1 cellular context compared by ENCODE assay signal in genomic region chr19:54448774-54449700, GRCh38.
A peak's percentile ranks its signal among the peaks of the same experiment; 100 is the strongest.
TF ChIP-seq lines count a peak whose summit lies in the region.

TSS of gene LENG8 (plus strand) at chr19:54449199. CDS start at chr19:54451345, 2,146 bp downstream.

TF ChIP-seq in K562, 482 proteins besides CTCF, POLR2A, EP300 and RAD21 (continued from another document and continues in another):
- TF ChIP-seq ID3 (CRISPR knock-in tag; IDR thresholded peaks at IDR 0.05) (no peak), ID3 (tag; IDR thresholded peaks at IDR 0.05) (no peak), ZNF124 (CRISPR knock-in tag; IDR thresholded peaks at IDR 0.05) (no peak), ZNF518B (CRISPR knock-in tag; IDR thresholded peaks at IDR 0.05) (no peak), RFX1 (IDR thresholded peaks at IDR 0.05) (peak; percentile 80), BRCA1 (IDR thresholded peaks at IDR 0.05) (no peak), BRCA1 (CRISPR knock-in tag; IDR thresholded peaks at IDR 0.05) (no peak), ZNF764 (CRISPR knock-in tag; IDR thresholded peaks at IDR 0.05; ENCODE audit: low read depth) (no peak), RNF219 (CRISPR knock-in tag; IDR thresholded peaks at IDR 0.05) (no peak), NR2F6 (CRISPR knock-in tag; IDR thresholded peaks at IDR 0.05) (no peak), SMARCA4 (IDR thresholded peaks at IDR 0.05) (0 out of 2 replicates have a peak, but pooled peaks have one; percentile 15), NR2C1 (IDR thresholded peaks at IDR 0.05) (no peak), NR2C1 (tag; IDR thresholded peaks at IDR 0.05) (no peak), ZNF507 (tag; conservative IDR thresholded peaks at IDR 0.05) (no peak), ZNF239 (CRISPR knock-in tag; IDR thresholded peaks at IDR 0.05) (no peak), ZFP1 (CRISPR knock-in tag; IDR thresholded peaks at IDR 0.05) (no peak), ZSCAN29 (IDR thresholded peaks at IDR 0.05) (0 out of 2 replicates have a peak, but pooled peaks have one; percentile 33), MTA1 (IDR thresholded peaks at IDR 0.05; ENCODE audit: borderline replicate concordance) (peak; percentile 80; the same call in 1 of the 2 replicates), ELF4 (CRISPR knock-in tag; IDR thresholded peaks at IDR 0.05) (0 out of 2 replicates have a peak, but pooled peaks have one; percentile 41), ZBTB49 (CRISPR knock-in tag; IDR thresholded peaks at IDR 0.05; ENCODE audit: borderline replicate concordance) (no peak), ZBTB12 (CRISPR knock-in tag; IDR thresholded peaks at IDR 0.05) (peak; percentile 90), CSDE1 (IDR thresholded peaks at IDR 0.05) (peak in 1 of 2 experiments; percentile 12; a peak in 1 of 4 replicates), BCOR (IDR thresholded peaks at IDR 0.05) (no peak), ZKSCAN8 (CRISPR knock-in tag; IDR thresholded peaks at IDR 0.05) (no peak), ATF2 (CRISPR knock-in tag; IDR thresholded peaks at IDR 0.05) (peak; percentile 64; the same call in 1 of the 2 replicates), HMG20A (CRISPR knock-in tag; conservative IDR thresholded peaks at IDR 0.05) (no peak), ZNF785 (CRISPR knock-in tag; IDR thresholded peaks at IDR 0.05) (no peak), ZNF354B (CRISPR knock-in tag; IDR thresholded peaks at IDR 0.05) (no peak), PREB (CRISPR knock-in tag; IDR thresholded peaks at IDR 0.05) (no peak), TSHZ1 (CRISPR knock-in tag; IDR thresholded peaks at IDR 0.05) (no peak), THAP12 (CRISPR knock-in tag; IDR thresholded peaks at IDR 0.05) (peak; percentile 79)
